In the genomic region with DNA sequence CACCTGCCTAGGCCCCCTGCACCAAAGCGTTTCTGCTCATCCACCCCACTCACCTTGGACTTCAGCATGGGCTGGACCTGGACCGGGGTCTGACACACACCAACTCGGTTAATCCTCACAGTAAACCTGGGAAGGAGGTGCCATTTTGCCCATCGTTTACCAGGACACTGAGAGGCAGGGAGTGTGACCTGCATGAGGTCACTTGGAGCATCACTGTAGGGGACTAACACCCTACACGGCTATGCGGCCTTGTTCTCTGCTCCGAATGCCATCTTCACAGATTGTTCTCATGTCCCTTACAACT, we compare ENCODE assay signal across 25 cellular contexts.
"Had no signal": no experiment of that assay in that cellular context is flagged by ENCODE, and none has a peak within 500 bp of the region (broad histone marks: within the 10 kb centered on the region; RNA-seq: fewer than 3 reads in every experiment).

No MANE protein-coding gene starts in this region.

- H3K4me3 ChIP-seq: adrenal gland, body of pancreas, colonic mucosa had no signal

- H3K27me3 Mint-ChIP-seq: activated naive CD4-positive, alpha-beta T cell treated with anti-CD3 and anti-CD28 coated beads, Interleukin-2, amount 50 U/mL, for 24 hours; activated naive CD8-positive, alpha-beta T cell treated with anti-CD3 and anti-CD28 coated beads for 36 hours; activated naive CD8-positive, alpha-beta T cell treated with anti-CD3 and anti-CD28 coated beads, Interleukin-2, amount 50 U/mL, for 24 hours had no signal

- FAIRE-seq: frontal cortex had no signal

- H3K4me1 Mint-ChIP-seq: activated naive CD4-positive, alpha-beta T cell treated with anti-CD3 and anti-CD28 coated beads, Interleukin-2, amount 50 U/mL, for 24 hours; activated naive CD8-positive, alpha-beta T cell treated with anti-CD3 and anti-CD28 coated beads for 36 hours had no signal

- H3K36me3 ChIP-seq: adrenal gland, colonic mucosa had no signal

- H3K27ac ChIP-seq: adrenal gland, body of pancreas, colonic mucosa had no signal

- H3K9me3 Mint-ChIP-seq: activated naive CD4-positive, alpha-beta T cell treated with anti-CD3 and anti-CD28 coated beads for 36 hours; activated naive CD4-positive, alpha-beta T cell treated with anti-CD3 and anti-CD28 coated beads, Interleukin-2, amount 50 U/mL, for 24 hours; activated naive CD8-positive, alpha-beta T cell treated with anti-CD3 and anti-CD28 coated beads for 36 hours; activated naive CD8-positive, alpha-beta T cell treated with anti-CD3 and anti-CD28 coated beads, Interleukin-2, amount 50 U/mL, for 24 hours; activated T-helper 1 cell treated with anti-CD3 and anti-CD28 coated beads, Interleukin-12 subunit alpha, Interleukin-12 subunit beta, Interleukin-2, Interleukin-4 antibody, amounts not matched to agents 30 ng/mL and 10 ng/mL and 1 ng/mL, durations not matched to agents 14 hours and 24 hours and 36 hours; activated T-helper 2 cell treated with anti-CD3 and anti-CD28 coated beads, Interferon-gamma antibody, Interleukin-2, Interleukin-4, amounts not matched to agents 10 μg/mL and 5 μg/mL and 100 μg/mL, durations not matched to agents 14 hours and 24 hours and 36 hours had no signal

- H3K4me1 ChIP-seq: body of pancreas, colonic mucosa had no signal

- H3K27ac Mint-ChIP-seq: activated CD8-positive, alpha-beta memory T cell treated with anti-CD3 and anti-CD28 coated beads, Interleukin-2, amount 10 ng/mL, durations not matched to agents 7 days and 5 days; activated CD8-positive, alpha-beta T cell treated with anti-CD3 and anti-CD28 coated beads, Interleukin-2, amount 10 ng/mL, durations not matched to agents 7 days and 5 days; activated naive CD4-positive, alpha-beta T cell treated with anti-CD3 and anti-CD28 coated beads for 36 hours; activated naive CD8-positive, alpha-beta T cell treated with anti-CD3 and anti-CD28 coated beads for 36 hours; activated naive CD8-positive, alpha-beta T cell treated with anti-CD3 and anti-CD28 coated beads, Interleukin-2, amount 50 U/mL, for 24 hours; activated T-helper 1 cell treated with anti-CD3 and anti-CD28 coated beads, Interleukin-12 subunit alpha, Interleukin-12 subunit beta, Interleukin-2, Interleukin-4 antibody, amounts not matched to agents 30 ng/mL and 10 ng/mL and 1 ng/mL, durations not matched to agents 14 hours and 24 hours and 36 hours; activated T-helper 2 cell treated with anti-CD3 and anti-CD28 coated beads, Interferon-gamma antibody, Interleukin-2, Interleukin-4, amounts not matched to agents 10 μg/mL and 5 μg/mL and 100 μg/mL, durations not matched to agents 14 hours and 24 hours and 36 hours had no signal

- H3K27me3 ChIP-seq: adrenal gland, body of pancreas, colonic mucosa had no signal

- H3K9me3 ChIP-seq: adrenal gland, body of pancreas, colonic mucosa had no signal

- H3K4me3 Mint-ChIP-seq: activated CD8-positive, alpha-beta memory T cell treated with anti-CD3 and anti-CD28 coated beads, Interleukin-2, amount 10 ng/mL, durations not matched to agents 7 days and 5 days; activated CD8-positive, alpha-beta T cell treated with anti-CD3 and anti-CD28 coated beads, Interleukin-2, amount 10 ng/mL, durations not matched to agents 7 days and 5 days; activated naive CD4-positive, alpha-beta T cell treated with anti-CD3 and anti-CD28 coated beads for 36 hours; activated naive CD4-positive, alpha-beta T cell treated with anti-CD3 and anti-CD28 coated beads, Interleukin-2, amount 50 U/mL, for 24 hours; activated naive CD8-positive, alpha-beta T cell treated with anti-CD3 and anti-CD28 coated beads for 36 hours; activated naive CD8-positive, alpha-beta T cell treated with anti-CD3 and anti-CD28 coated beads, Interleukin-2, amount 50 U/mL, for 24 hours; activated T-helper 1 cell treated with anti-CD3 and anti-CD28 coated beads, Interleukin-12 subunit alpha, Interleukin-12 subunit beta, Interleukin-2, Interleukin-4 antibody, amounts not matched to agents 30 ng/mL and 10 ng/mL and 1 ng/mL, durations not matched to agents 14 hours and 24 hours and 36 hours had no signal

- H3K36me3 Mint-ChIP-seq: activated CD8-positive, alpha-beta memory T cell treated with anti-CD3 and anti-CD28 coated beads, Interleukin-2, amount 10 ng/mL, durations not matched to agents 7 days and 5 days; activated naive CD8-positive, alpha-beta T cell treated with anti-CD3 and anti-CD28 coated beads for 36 hours had no signal

- ATAC-seq: activated CD8-positive, alpha-beta memory T cell treated with anti-CD3 and anti-CD28 coated beads, Interleukin-2, amount 10 ng/mL, durations not matched to agents 7 days and 5 days; activated CD8-positive, alpha-beta T cell treated with anti-CD3 and anti-CD28 coated beads, Interleukin-2, amount 10 ng/mL, durations not matched to agents 7 days and 5 days; activated naive CD8-positive, alpha-beta T cell treated with anti-CD3 and anti-CD28 coated beads, Interleukin-2, amount 50 U/mL, for 24 hours; body of pancreas had no signal

- DNase-seq: activated CD4-positive, alpha-beta T cell treated with anti-CD3 and anti-CD28 coated beads for 1 hour; activated CD4-positive, alpha-beta T cell treated with anti-CD3 and anti-CD28 coated beads for 48 hours; activated CD4-positive, alpha-beta T cell treated with anti-CD3 and anti-CD28 coated beads, Interleukin-2, amount 50 U/mL, for 1 hour; activated CD4-positive, alpha-beta T cell treated with anti-CD3 and anti-CD28 coated beads, Interleukin-2, amount 50 U/mL, for 48 hours; activated CD8-positive, alpha-beta memory T cell treated with anti-CD3 and anti-CD28 coated beads, Interleukin-2, amount 10 ng/mL, durations not matched to agents 7 days and 5 days; activated CD8-positive, alpha-beta memory T cell treated with anti-CD3 and anti-CD28 coated beads, Interleukin-2, amount 50 U/mL, for 4 hours; activated CD8-positive, alpha-beta T cell treated with anti-CD3 and anti-CD28 coated beads, Interleukin-2, amount 10 ng/mL, durations not matched to agents 7 days and 5 days; activated effector memory CD4-positive, alpha-beta T cell treated with anti-CD3 and anti-CD28 coated beads, Interleukin-2, amount 50 U/mL, for 16 hours; activated naive CD4-positive, alpha-beta T cell treated with anti-CD3 and anti-CD28 coated beads for 36 hours; activated naive CD8-positive, alpha-beta T cell treated with anti-CD3 and anti-CD28 coated beads for 36 hours; activated naive CD8-positive, alpha-beta T cell treated with anti-CD3 and anti-CD28 coated beads, Interleukin-2, amount 50 U/mL, for 24 hours; activated T-cell treated with anti-CD3 and anti-CD28 coated beads, Interleukin-2, amount 50 U/mL, for 1 hour; activated T-cell treated with anti-CD3 and anti-CD28 coated beads, Interleukin-2, amount 50 U/mL, for 48 hours; adrenal gland; amygdala; body of pancreas; caudate nucleus; colonic mucosa; effector CD8-positive, alpha-beta T cell; foreskin fibroblast; T-helper 2 cell had no signal
